1 cellular context compared by ENCODE assay signal in the genomic region with DNA sequence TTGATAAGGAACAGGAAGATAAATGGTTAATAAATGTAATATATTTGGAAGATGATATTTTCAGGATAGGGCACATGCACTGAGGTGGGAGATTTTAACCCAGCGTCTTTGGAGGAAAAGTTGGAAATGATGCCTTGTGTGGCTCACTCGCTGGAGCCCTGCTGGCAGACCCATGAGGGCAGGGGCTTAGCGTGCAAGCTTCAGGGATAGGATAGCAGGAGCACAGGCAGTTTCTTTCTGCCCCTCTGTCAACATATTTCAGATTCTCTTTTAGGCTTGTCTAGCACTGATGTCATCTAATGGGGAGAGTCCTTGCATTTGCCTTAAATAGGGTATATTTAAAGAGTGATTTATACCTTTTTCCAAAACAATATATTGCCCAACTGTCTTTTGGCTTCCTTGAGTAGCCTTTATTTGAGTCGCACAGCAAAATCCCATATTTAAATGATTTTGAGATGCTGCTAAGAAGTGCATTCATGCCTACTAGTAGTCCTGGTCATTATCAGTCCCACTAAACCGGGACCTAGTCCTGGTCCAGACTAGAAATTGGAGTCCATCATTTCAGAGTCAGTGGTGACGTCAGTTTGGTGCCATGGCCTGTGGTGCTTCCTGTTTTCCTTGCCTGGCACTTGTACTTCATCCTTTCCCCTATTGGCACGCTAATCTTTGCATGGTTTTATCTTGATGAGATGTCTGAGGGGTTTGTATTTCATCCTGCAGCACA.
TF ChIP-seq lines count a peak whose summit lies in the region.

No MANE protein-coding gene starts in this region.

TF ChIP-seq in IMR-90, 13 proteins besides CTCF, POLR2A, EP300 and RAD21:
- TF ChIP-seq FOS (IDR thresholded peaks at IDR 0.05; ENCODE audit: low read depth, low read length): no peak
- TF ChIP-seq NFE2L2 (IDR thresholded peaks at IDR 0.05; ENCODE audit: low read depth, low read length): no peak
- no peak for TF ChIP-seq BHLHE40 (IDR thresholded peaks at IDR 0.05; ENCODE audit: low read depth, low read length)
- TF ChIP-seq MXI1 (IDR thresholded peaks at IDR 0.05; ENCODE audit: borderline replicate concordance, low read depth, low read length): no peak
- TF ChIP-seq RFX5 (IDR thresholded peaks at IDR 0.05; ENCODE audit: low read depth, low read length): no peak
- TF ChIP-seq MAZ (IDR thresholded peaks at IDR 0.05; ENCODE audit: borderline replicate concordance, low read depth, low read length): no peak
- no peak for TF ChIP-seq CEBPB (IDR thresholded peaks at IDR 0.05; ENCODE audit: low read depth, low read length)
- TF ChIP-seq, protein P1, sequence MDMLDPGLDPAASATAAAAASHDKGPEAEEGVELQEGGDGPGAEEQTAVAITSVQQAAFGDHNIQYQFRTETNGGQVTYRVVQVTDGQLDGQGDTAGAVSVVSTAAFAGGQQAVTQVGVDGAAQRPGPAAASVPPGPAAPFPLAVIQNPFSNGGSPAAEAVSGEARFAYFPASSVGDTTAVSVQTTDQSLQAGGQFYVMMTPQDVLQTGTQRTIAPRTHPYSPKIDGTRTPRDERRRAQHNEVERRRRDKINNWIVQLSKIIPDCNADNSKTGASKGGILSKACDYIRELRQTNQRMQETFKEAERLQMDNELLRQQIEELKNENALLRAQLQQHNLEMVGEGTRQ (IDR thresholded peaks at IDR 0.05; ENCODE audit: low read depth, low read length): no peak
- no peak for TF ChIP-seq SMC3 (IDR thresholded peaks at IDR 0.05; ENCODE audit: low read depth, low read length)
- TF ChIP-seq RCOR1 (IDR thresholded peaks at IDR 0.05; ENCODE audit: insufficient replicate concordance, low read length): no peak
- TF ChIP-seq CHD1 (IDR thresholded peaks at IDR 0.05; ENCODE audit: low read depth, low read length): no peak
- TF ChIP-seq, protein P2, sequence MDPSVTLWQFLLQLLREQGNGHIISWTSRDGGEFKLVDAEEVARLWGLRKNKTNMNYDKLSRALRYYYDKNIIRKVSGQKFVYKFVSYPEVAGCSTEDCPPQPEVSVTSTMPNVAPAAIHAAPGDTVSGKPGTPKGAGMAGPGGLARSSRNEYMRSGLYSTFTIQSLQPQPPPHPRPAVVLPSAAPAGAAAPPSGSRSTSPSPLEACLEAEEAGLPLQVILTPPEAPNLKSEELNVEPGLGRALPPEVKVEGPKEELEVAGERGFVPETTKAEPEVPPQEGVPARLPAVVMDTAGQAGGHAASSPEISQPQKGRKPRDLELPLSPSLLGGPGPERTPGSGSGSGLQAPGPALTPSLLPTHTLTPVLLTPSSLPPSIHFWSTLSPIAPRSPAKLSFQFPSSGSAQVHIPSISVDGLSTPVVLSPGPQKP (IDR thresholded peaks at IDR 0.05; ENCODE audit: borderline replicate concordance, low read depth, low read length): no peak
- TF ChIP-seq MAFK (IDR thresholded peaks at IDR 0.05; ENCODE audit: low read depth, low read length): no peak
